In genomic region chr9:83817011-83817355, GRCh38 we compare ENCODE assay signal across 1 cellular context.
TF ChIP-seq lines count a peak whose summit lies in the region.

No MANE protein-coding gene starts in this region.

TF ChIP-seq in K562, 482 proteins besides CTCF, POLR2A, EP300 and RAD21:
- peak; percentile 14; the same call in 1 of the 2 replicates for TF ChIP-seq ZBTB7A (IDR thresholded peaks at IDR 0.05; ENCODE audit: borderline replicate concordance, control insufficient read depth, low read depth, low read length)
